In genomic region chr14:39113685-39114072, GRCh38 we compare ENCODE assay signal across 8 cellular contexts. TPM values are rescaled to one million over a fixed set of nuclear protein-coding genes. Genes with fewer than 3 reads are reported as not detected.
DNase-seq lines count a peak whose midpoint lies in the region; ATAC-seq and TF ChIP-seq lines count a peak whose summit lies in the region.

No MANE protein-coding gene starts in this region.

- H3K9me3 ChIP-seq in lower lobe of right lung (no peaks in the 10 kb centered on the region), upper lobe of right lung (no peaks in the 10 kb centered on the region)

- peak overlapping the region; percentile 81 for H3K4me3 ChIP-seq in astrocyte of the spinal cord (ENCODE audit: low read depth, low read length)
- H3K4me3 ChIP-seq in lower lobe of right lung = peak overlapping the region; percentile 80
- peak overlapping the region; percentile 85 for H3K4me3 ChIP-seq in upper lobe of right lung

- peak in 1 of 2 donors; percentile 18 for ATAC-seq in lower lobe of right lung
- ATAC-seq in upper lobe of right lung = no peak

- H3K27me3 ChIP-seq in lower lobe of right lung (ENCODE audit: low read depth) (no peaks in the 10 kb centered on the region), upper lobe of right lung (no peaks in the 10 kb centered on the region)

- H3K27me3 Mint-ChIP-seq in activated naive CD4-positive, alpha-beta T cell treated with anti-CD3 and anti-CD28 coated beads, Interleukin-2, amount 50 U/mL, for 24 hours = no peaks in the 10 kb centered on the region

- intact Hi-C loops in lower lobe of right lung (cut with DNase I) = no loop called here
- intact Hi-C loops in upper lobe of right lung (cut with DNase I) = no loop called here

- H3K9me3 Mint-ChIP-seq in activated naive CD4-positive, alpha-beta T cell treated with anti-CD3 and anti-CD28 coated beads, Interleukin-2, amount 50 U/mL, for 24 hours = no peaks in the 10 kb centered on the region

- H3K36me3 Mint-ChIP-seq in activated naive CD4-positive, alpha-beta T cell treated with anti-CD3 and anti-CD28 coated beads, Interleukin-2, amount 50 U/mL, for 24 hours = no peaks in the 10 kb centered on the region

- peak overlapping the region; percentile 93 for H3K27ac Mint-ChIP-seq in activated naive CD4-positive, alpha-beta T cell treated with anti-CD3 and anti-CD28 coated beads, Interleukin-2, amount 50 U/mL, for 24 hours

- in situ Hi-C loops in astrocyte of the spinal cord (cut with HindIII; ENCODE audit: low sequenced_read_pairs) = no loop called here

- H3K4me1 Mint-ChIP-seq in activated naive CD4-positive, alpha-beta T cell treated with anti-CD3 and anti-CD28 coated beads, Interleukin-2, amount 50 U/mL, for 24 hours = peaks cover 20% of the 10 kb centered on the region

- no peak for DNase-seq in activated naive CD4-positive, alpha-beta T cell (lab: John Stamatoyannopoulos, UW)
- DNase-seq in astrocyte of the spinal cord (ENCODE audit: low read depth, low spot score) (no peak), lower lobe of right lung (no peak), upper lobe of right lung (no peak), NCI-H146 (lab: John Stamatoyannopoulos, UW) (no peak), NCI-H187 treated with DMSO at 0.1 percent for 48 hours (lab: John Stamatoyannopoulos, UW) (no peak), NCI-H1048 (lab: John Stamatoyannopoulos, UW) (no peak)

- H3K36me3 ChIP-seq in lower lobe of right lung (peaks cover 14% of the 10 kb centered on the region), upper lobe of right lung (peaks cover 16% of the 10 kb centered on the region)

- peaks cover 14% of the 10 kb centered on the region for H3K4me1 ChIP-seq in lower lobe of right lung
- peaks cover 13% of the 10 kb centered on the region for H3K4me1 ChIP-seq in upper lobe of right lung

- TF ChIP-seq CTCF in astrocyte of the spinal cord (IDR thresholded peaks at IDR 0.05; ENCODE audit: low read depth, low read length) = no peak
- no peak for TF ChIP-seq CTCF in lower lobe of right lung (IDR thresholded peaks at IDR 0.05)
- no peak for TF ChIP-seq CTCF in upper lobe of right lung (IDR thresholded peaks at IDR 0.05)

- H3K27ac ChIP-seq in lower lobe of right lung (peak overlapping the region; percentile 77), upper lobe of right lung (peak overlapping the region; percentile 82)

- peak overlapping the region; percentile 94 for H3K4me3 Mint-ChIP-seq in activated naive CD4-positive, alpha-beta T cell treated with anti-CD3 and anti-CD28 coated beads, Interleukin-2, amount 50 U/mL, for 24 hours

RNA-seq across cellular contexts. Expression of gene GEMIN2, which starts 0.4 kb away (rescaled TPM):
- total RNA-seq in lower lobe of right lung = 8.4 TPM
- total RNA-seq in upper lobe of right lung = 8.5 TPM

RNA-seq across cellular contexts. Expression of gene SEC23A, which starts 10.6 kb away (rescaled TPM):
- total RNA-seq in lower lobe of right lung = 56.7 TPM
- 61.0 TPM for total RNA-seq in upper lobe of right lung

RNA-seq across cellular contexts. Expression of gene TRAPPC6B, which starts 56.5 kb away (rescaled TPM):
- total RNA-seq in lower lobe of right lung (23.9 TPM), upper lobe of right lung (20.3 TPM)
